Comparison of ENCODE assay signal across 12 cellular contexts in genomic region chr2:80303825-80304521, GRCh38.
DNase-seq lines count a peak whose midpoint lies in the region; ATAC-seq and TF ChIP-seq lines count a peak whose summit lies in the region.
"Had no signal": no experiment of that assay in that cellular context is flagged by ENCODE, and none has a peak within 500 bp of the region (broad histone marks: within the 10 kb centered on the region; RNA-seq: fewer than 3 reads in every experiment).

No MANE protein-coding gene starts in this region.

- no peak overlapping the region for H3K27ac ChIP-seq in iPS-18a (ENCODE audit: low read length)

- H3K9me3 ChIP-seq in iPS-18a (ENCODE audit: control insufficient read depth, low read depth, low read length): no peaks in the 10 kb centered on the region

- CTCF ChIA-PET in HEK293T (lab: Yijun Ruan, JAX): no interaction called here

- no peak overlapping the region for H3K9ac ChIP-seq in iPS-18a (ENCODE audit: low read length)

- no peak for TF ChIP-seq POLR2A in erythroblast (IDR thresholded peaks at IDR 0.05; ENCODE audit: low read length)

- H3K4me1 ChIP-seq in iPS-18a (ENCODE audit: control insufficient read depth, low read depth, low read length): peaks cover 41% of the 10 kb centered on the region

- no peak for ATAC-seq in HG03521 (IDR thresholded peaks at IDR 0.05; ENCODE audit: unreplicated experiment)
- ATAC-seq in HG03439 (IDR thresholded peaks at IDR 0.05; ENCODE audit: unreplicated experiment): no peak
- ATAC-seq: activated T-cell treated with anti-CD3 and anti-CD28 coated beads, Interleukin-2, amount 50 U/mL, for 4 hours; HCT116; stimulated activated naive B cell treated with anti-CD40 and anti-IgM and Interleukin-4, amounts not matched to agents 10 μg/mL and 1 μg/mL and 100 μg/mL, for 72 hours had no signal

- POLR2A ChIA-PET in HEK293T (lab: Yijun Ruan, JAX): no interaction called here

- H3K4me3 ChIP-seq in iPS-18a (ENCODE audit: low read length): peak overlapping the region; percentile 59
- peak overlapping the region; percentile 34 for H3K4me3 ChIP-seq in skeletal muscle cell (ENCODE audit: low read depth, low read length)

- DNase-seq in HEK293T (ENCODE audit: extremely low spot score): peak; percentile 30
- peak in 34 of 58 donors; percentile 17 to 82 (median 46) for DNase-seq in anterior cingulate cortex (lab: John Stamatoyannopoulos, UW)
- DNase-seq in skeletal muscle cell (ENCODE audit: low read depth): no peak
- no peak for DNase-seq in erythroblast (lab: John Stamatoyannopoulos, UW)
- DNase-seq in activated CD8-positive, alpha-beta memory T cell treated with anti-CD3 and anti-CD28 coated beads, Interleukin-2, amount 50 U/mL, for 48 hours: no peak
- DNase-seq: activated T-cell treated with anti-CD3 and anti-CD28 coated beads, Interleukin-2, amount 50 U/mL, for 4 hours; Karpas-422; stimulated activated naive B cell treated with anti-CD40 and anti-IgM and Interleukin-4, amounts not matched to agents 10 μg/mL and 1 μg/mL and 100 μg/mL, for 72 hours had no signal

- peaks cover 88% of the 10 kb centered on the region for H3K27me3 ChIP-seq in iPS-18a (ENCODE audit: control insufficient read depth, insufficient read depth, low read length)

- no peaks in the 10 kb centered on the region for H3K36me3 ChIP-seq in iPS-18a (ENCODE audit: control insufficient read depth, low read depth, low read length)

TF ChIP-seq in HEK293T, 16 proteins besides CTCF, POLR2A, EP300 and RAD21:
- TF ChIP-seq ELF4 (IDR thresholded peaks at IDR 0.05) (no peak), ARNT (IDR thresholded peaks at IDR 0.05) (no peak), NFRKB (IDR thresholded peaks at IDR 0.05) (no peak), TARDBP (IDR thresholded peaks at IDR 0.05) (no peak), FOXA1 (IDR thresholded peaks at IDR 0.05) (no peak)
- TF ChIP-seq, protein P1, sequence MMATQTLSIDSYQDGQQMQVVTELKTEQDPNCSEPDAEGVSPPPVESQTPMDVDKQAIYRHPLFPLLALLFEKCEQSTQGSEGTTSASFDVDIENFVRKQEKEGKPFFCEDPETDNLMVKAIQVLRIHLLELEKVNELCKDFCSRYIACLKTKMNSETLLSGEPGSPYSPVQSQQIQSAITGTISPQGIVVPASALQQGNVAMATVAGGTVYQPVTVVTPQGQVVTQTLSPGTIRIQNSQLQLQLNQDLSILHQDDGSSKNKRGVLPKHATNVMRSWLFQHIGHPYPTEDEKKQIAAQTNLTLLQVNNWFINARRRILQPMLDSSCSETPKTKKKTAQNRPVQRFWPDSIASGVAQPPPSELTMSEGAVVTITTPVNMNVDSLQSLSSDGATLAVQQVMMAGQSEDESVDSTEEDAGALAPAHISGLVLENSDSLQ (IDR thresholded peaks at IDR 0.05): no peak

Comparison
In these comparisons a context has a peak if more than half of its experiments do, and no peak if none do; other contexts are left out.
1. DNase-seq: peak in HEK293T (single experiment) and anterior cingulate cortex (34 of 58); none in skeletal muscle cell (single experiment), erythroblast (0 of 2) and activated CD8-positive, alpha-beta memory T cell treated with anti-CD3 and anti-CD28 coated beads, Interleukin-2, amount 50 U/mL, for 48 hours (single experiment).